Comparison of ENCODE assay signal across 15 cellular contexts in genomic region chr2:100939445-100939844, GRCh38.
DNase-seq lines count a peak whose midpoint lies in the region; ATAC-seq and TF ChIP-seq lines count a peak whose summit lies in the region.
"Had no signal": no experiment of that assay in that cellular context is flagged by ENCODE, and none has a peak within 500 bp of the region (broad histone marks: within the 10 kb centered on the region; RNA-seq: fewer than 3 reads in every experiment).

No MANE protein-coding gene starts in this region.

- intact Hi-C loops in CD4-positive, alpha-beta T cell (cut with DNase I, micrococcal nuclease) = no loop called here

- no peak for ATAC-seq in activated CD8-positive, alpha-beta memory T cell treated with anti-CD3 and anti-CD28 coated beads, Interleukin-2, amount 10 ng/mL, durations not matched to agents 7 days and 5 days
- no peak for ATAC-seq in CD4-positive, alpha-beta T cell (ENCODE audit: poor library complexity)
- peak; percentile 77 for ATAC-seq in left lobe of liver
- no peak for ATAC-seq in activated naive CD8-positive, alpha-beta T cell treated with anti-CD3 and anti-CD28 coated beads, Interleukin-2, amount 50 U/mL, for 24 hours

- CTCF ChIA-PET in activated CD8-positive, alpha-beta memory T cell treated with anti-CD3 and anti-CD28 coated beads, Interleukin-2, amount 10 ng/mL, durations not matched to agents 7 days and 5 days (lab: Charles Lee) = no interaction called here
- CTCF ChIA-PET in CD4-positive, alpha-beta T cell (lab: Charles Lee) = no interaction called here

- DNase-seq in activated CD8-positive, alpha-beta memory T cell treated with anti-CD3 and anti-CD28 coated beads for 24 hours = peak; percentile 42
- DNase-seq in activated CD8-positive, alpha-beta memory T cell treated with anti-CD3 and anti-CD28 coated beads, Interleukin-2, amount 10 ng/mL, durations not matched to agents 7 days and 5 days = no peak
- no peak for DNase-seq in CD4-positive, alpha-beta T cell
- DNase-seq in left lobe of liver (ENCODE audit: low spot score) = peak; percentile 46
- DNase-seq in osteocyte (ENCODE audit: extremely low spot score, unreplicated experiment) = peak; percentile 30
- DNase-seq in activated naive CD8-positive, alpha-beta T cell treated with anti-CD3 and anti-CD28 coated beads, Interleukin-2, amount 50 U/mL, for 24 hours = no peak
- DNase-seq in activated T-cell treated with anti-CD3 and anti-CD28 coated beads for 4 hours = no peak
- DNase-seq: Caco-2; CD8-positive, alpha-beta memory T cell; DND-41; GDM1; GOT3; H9 had no signal

- H3K36me3 Mint-ChIP-seq in activated CD8-positive, alpha-beta memory T cell treated with anti-CD3 and anti-CD28 coated beads, Interleukin-2, amount 10 ng/mL, durations not matched to agents 7 days and 5 days = no peaks in the 10 kb centered on the region
- H3K36me3 Mint-ChIP-seq in CD4-positive, alpha-beta T cell (ENCODE audit: low read depth) = no peaks in the 10 kb centered on the region
- peaks cover 31% of the 10 kb centered on the region for H3K36me3 Mint-ChIP-seq in osteocyte (ENCODE audit: unreplicated experiment)
- H3K36me3 Mint-ChIP-seq in activated naive CD8-positive, alpha-beta T cell treated with anti-CD3 and anti-CD28 coated beads, Interleukin-2, amount 50 U/mL, for 24 hours (ENCODE audit: low read depth) = no peaks in the 10 kb centered on the region
- H3K36me3 Mint-ChIP-seq: CD14-positive monocyte; CD8-positive, alpha-beta memory T cell had no signal

- H3K27me3 Mint-ChIP-seq in activated CD8-positive, alpha-beta memory T cell treated with anti-CD3 and anti-CD28 coated beads, Interleukin-2, amount 10 ng/mL, durations not matched to agents 7 days and 5 days = no peaks in the 10 kb centered on the region
- no peaks in the 10 kb centered on the region for H3K27me3 Mint-ChIP-seq in CD4-positive, alpha-beta T cell
- H3K27me3 Mint-ChIP-seq in osteocyte (ENCODE audit: unreplicated experiment) = no peaks in the 10 kb centered on the region
- no peaks in the 10 kb centered on the region for H3K27me3 Mint-ChIP-seq in activated naive CD8-positive, alpha-beta T cell treated with anti-CD3 and anti-CD28 coated beads, Interleukin-2, amount 50 U/mL, for 24 hours

- no peaks in the 10 kb centered on the region for H3K27me3 ChIP-seq in CD4-positive, alpha-beta T cell (ENCODE audit: control insufficient read depth, insufficient read depth, low read length)

- no peaks in the 10 kb centered on the region for H3K9me3 ChIP-seq in CD4-positive, alpha-beta T cell (ENCODE audit: control insufficient read depth, low read length)
- H3K9me3 ChIP-seq: Caco-2 had no signal

- TF ChIP-seq CTCF in CD4-positive, alpha-beta T cell (IDR thresholded peaks at IDR 0.05) = no peak
- TF ChIP-seq CTCF in osteocyte (IDR thresholded peaks at IDR 0.05) = no peak

- H3K27ac ChIP-seq in CD4-positive, alpha-beta T cell (ENCODE audit: low read depth, low read length) = no peak overlapping the region
- H3K27ac ChIP-seq: 22Rv1 had no signal

- peaks cover 14% of the 10 kb centered on the region for H3K4me1 Mint-ChIP-seq in activated CD8-positive, alpha-beta memory T cell treated with anti-CD3 and anti-CD28 coated beads, Interleukin-2, amount 10 ng/mL, durations not matched to agents 7 days and 5 days
- H3K4me1 Mint-ChIP-seq in CD4-positive, alpha-beta T cell (ENCODE audit: low read depth) = peaks cover 24% of the 10 kb centered on the region
- peaks cover 17% of the 10 kb centered on the region for H3K4me1 Mint-ChIP-seq in osteocyte (ENCODE audit: unreplicated experiment)
- peaks cover 16% of the 10 kb centered on the region for H3K4me1 Mint-ChIP-seq in activated naive CD8-positive, alpha-beta T cell treated with anti-CD3 and anti-CD28 coated beads, Interleukin-2, amount 50 U/mL, for 24 hours
- H3K4me1 Mint-ChIP-seq: H9 had no signal

- H3K4me3 Mint-ChIP-seq in activated CD8-positive, alpha-beta memory T cell treated with anti-CD3 and anti-CD28 coated beads, Interleukin-2, amount 10 ng/mL, durations not matched to agents 7 days and 5 days = no peak overlapping the region
- H3K4me3 Mint-ChIP-seq in CD4-positive, alpha-beta T cell = no peak overlapping the region
- H3K4me3 Mint-ChIP-seq in osteocyte (ENCODE audit: unreplicated experiment) = no peak overlapping the region
- no peak overlapping the region for H3K4me3 Mint-ChIP-seq in activated naive CD8-positive, alpha-beta T cell treated with anti-CD3 and anti-CD28 coated beads, Interleukin-2, amount 50 U/mL, for 24 hours
- H3K4me3 Mint-ChIP-seq: CD14-positive monocyte; CD8-positive, alpha-beta memory T cell; H9 had no signal

- no peaks in the 10 kb centered on the region for H3K9me3 Mint-ChIP-seq in activated CD8-positive, alpha-beta memory T cell treated with anti-CD3 and anti-CD28 coated beads, Interleukin-2, amount 10 ng/mL, durations not matched to agents 7 days and 5 days (ENCODE audit: low read depth)
- no peaks in the 10 kb centered on the region for H3K9me3 Mint-ChIP-seq in CD4-positive, alpha-beta T cell
- no peaks in the 10 kb centered on the region for H3K9me3 Mint-ChIP-seq in osteocyte (ENCODE audit: unreplicated experiment)
- no peaks in the 10 kb centered on the region for H3K9me3 Mint-ChIP-seq in activated naive CD8-positive, alpha-beta T cell treated with anti-CD3 and anti-CD28 coated beads, Interleukin-2, amount 50 U/mL, for 24 hours
- H3K9me3 Mint-ChIP-seq: CD14-positive monocyte; CD8-positive, alpha-beta memory T cell; H9 had no signal

- H3K27ac Mint-ChIP-seq in activated CD8-positive, alpha-beta memory T cell treated with anti-CD3 and anti-CD28 coated beads, Interleukin-2, amount 10 ng/mL, durations not matched to agents 7 days and 5 days = no peak overlapping the region
- peak overlapping the region; percentile 3 for H3K27ac Mint-ChIP-seq in CD4-positive, alpha-beta T cell
- H3K27ac Mint-ChIP-seq in osteocyte (ENCODE audit: unreplicated experiment) = no peak overlapping the region
- no peak overlapping the region for H3K27ac Mint-ChIP-seq in activated naive CD8-positive, alpha-beta T cell treated with anti-CD3 and anti-CD28 coated beads, Interleukin-2, amount 50 U/mL, for 24 hours
- H3K27ac Mint-ChIP-seq: CD14-positive monocyte, H9 had no signal

- POLR2A ChIA-PET in CD4-positive, alpha-beta T cell (lab: Charles Lee) = interaction anchor here (1.0 kb wide), 1 partner anchor 61 kb away, joined by 4 read pairs; no protein-coding TSS in a partner anchor

Comparison
In these comparisons a context has a peak if more than half of its experiments do, and no peak if none do; other contexts are left out.
1. DNase-seq: peak in activated CD8-positive, alpha-beta memory T cell treated with anti-CD3 and anti-CD28 coated beads for 24 hours (single experiment), left lobe of liver (single experiment) and osteocyte (single experiment); none in activated CD8-positive, alpha-beta memory T cell treated with anti-CD3 and anti-CD28 coated beads, Interleukin-2, amount 10 ng/mL, durations not matched to agents 7 days and 5 days (single experiment), CD4-positive, alpha-beta T cell (0 of 10), activated naive CD8-positive, alpha-beta T cell treated with anti-CD3 and anti-CD28 coated beads, Interleukin-2, amount 50 U/mL, for 24 hours (single experiment) and activated T-cell treated with anti-CD3 and anti-CD28 coated beads for 4 hours (single experiment).